Comparison of ENCODE assay signal across 20 cellular contexts in genomic region chr4:24748023-24748422, GRCh38. TPM values are rescaled to one million over a fixed set of nuclear protein-coding genes. Genes with fewer than 3 reads are reported as not detected.
DNase-seq lines count a peak whose midpoint lies in the region; ATAC-seq, FAIRE-seq and TF ChIP-seq lines count a peak whose summit lies in the region.
"Had no signal": no experiment of that assay in that cellular context is flagged by ENCODE, and none has a peak within 500 bp of the region (broad histone marks: within the 10 kb centered on the region; RNA-seq: fewer than 3 reads in every experiment).

No MANE protein-coding gene starts in this region.

- BruUV-seq in PC-3 (replicated peaks; lab: Mats Ljungman, UMichigan): no TSS peak

- WGBS in psoas muscle, 3 donors: 54 to 62% (median 62%) methylated on average over 4 of the region's 4 CpGs
- 90 to 93% methylated on average over 2 to 4 of the region's 4 CpGs for WGBS in gastroesophageal sphincter (ENCODE audit: low coverage in 1 of 2), 2 donors

- no peak for ATAC-seq in Right ventricle myocardium inferior
- ATAC-seq in PC-3: no peak
- peak; percentile 51 to 80 (median 62) for ATAC-seq in psoas muscle
- no peak for ATAC-seq in HG02938 (IDR thresholded peaks at IDR 0.05; ENCODE audit: unreplicated experiment)
- no peak for ATAC-seq in gastroesophageal sphincter

- peak overlapping the region; percentile 48 for H3K9ac ChIP-seq in PC-3 (ENCODE audit: low read length)
- H3K9ac ChIP-seq: GM23248 had no signal

- H3K4me3 ChIP-seq in right atrium auricular region (no peak overlapping the region), PC-3 (ENCODE audit: low read length) (no peak overlapping the region), bronchial epithelial cell (ENCODE audit: low read depth, low read length) (no peak overlapping the region), psoas muscle (no peak overlapping the region), gastroesophageal sphincter (no peak overlapping the region)
- H3K4me3 ChIP-seq: GM23248 had no signal

- H3K79me2 ChIP-seq in PC-3 (ENCODE audit: low read length): no peaks in the 10 kb centered on the region

- H3K4me1 ChIP-seq in right atrium auricular region (no peaks in the 10 kb centered on the region), PC-3 (ENCODE audit: insufficient read depth, low read length) (peaks cover 29% of the 10 kb centered on the region), psoas muscle (peaks cover 36% of the 10 kb centered on the region), gastroesophageal sphincter (peaks cover 0 to 20% (median 7%) of the 10 kb centered on the region in 3 donors)

- POLR2A ChIA-PET in PC-3 (lab: Charles Lee; ENCODE audit: unreplicated experiment): no interaction called here

- H3K9me2 ChIP-seq in PC-3 (replicated peaks; ENCODE audit: low read length): no peaks in the 10 kb centered on the region

- H3K4me2 ChIP-seq in PC-3 (ENCODE audit: low read length): no peak overlapping the region

- H2AFZ ChIP-seq in PC-3 (ENCODE audit: low read length): no peak overlapping the region
- H2AFZ ChIP-seq: GM23248 had no signal

- intact Hi-C loops in Right ventricle myocardium inferior (cut with DNase I): no loop called here
- intact Hi-C loops in PC-3 (cut with micrococcal nuclease): no loop called here
- intact Hi-C loops in psoas muscle (cut with DNase I): no loop called here

- TF ChIP-seq CTCF in right atrium auricular region (IDR thresholded peaks at IDR 0.05) (no peak), PC-3 (conservative IDR thresholded peaks at IDR 0.05; ENCODE audit: low read depth, low read length) (no peak), bronchial epithelial cell (IDR thresholded peaks at IDR 0.05; ENCODE audit: insufficient read depth, low read length, severe bottlenecking) (no peak), psoas muscle (IDR thresholded peaks at IDR 0.05) (no peak), gastroesophageal sphincter (IDR thresholded peaks at IDR 0.05) (no peak)

- CTCF ChIA-PET in PC-3 (lab: Charles Lee): no interaction called here

- no peak for TF ChIP-seq POLR2A in gastroesophageal sphincter (IDR thresholded peaks at IDR 0.05)

- H3K36me3 ChIP-seq in right atrium auricular region (no peaks in the 10 kb centered on the region), PC-3 (ENCODE audit: low read depth, low read length) (no peaks in the 10 kb centered on the region), bronchial epithelial cell (ENCODE audit: control insufficient read depth, insufficient read depth, low read length) (no peaks in the 10 kb centered on the region), psoas muscle (ENCODE audit: insufficient read depth in 1 of 2, low read depth in 1 of 2) (no peaks in the 10 kb centered on the region), gastroesophageal sphincter (no peaks in the 10 kb centered on the region)

- no peak for TF ChIP-seq EP300 in gastroesophageal sphincter (IDR thresholded peaks at IDR 0.05)

- H3K27ac ChIP-seq in right atrium auricular region (no peak overlapping the region), PC-3 (ENCODE audit: low read length) (peak overlapping the region; percentile 85), psoas muscle (no peak overlapping the region), gastroesophageal sphincter (no peak overlapping the region)
- H3K27ac ChIP-seq: GM23248 had no signal

- no peaks in the 10 kb centered on the region for H3F3A ChIP-seq in PC-3 (ENCODE audit: low read length, unreplicated experiment)

- peak; percentile 83 for FAIRE-seq in bronchial epithelial cell (lab: Jason Lieb, UNC)
- FAIRE-seq: G401.6, GM12892, H1 had no signal

- no peaks in the 10 kb centered on the region for H3K9me3 ChIP-seq in right atrium auricular region
- no peaks in the 10 kb centered on the region for H3K9me3 ChIP-seq in PC-3 (ENCODE audit: low read length)
- H3K9me3 ChIP-seq in psoas muscle: no peaks in the 10 kb centered on the region
- H3K9me3 ChIP-seq in gastroesophageal sphincter: no peaks in the 10 kb centered on the region

- DNase-seq in right atrium auricular region (ENCODE audit: low spot score) (peak; percentile 23), Right ventricle myocardium inferior (ENCODE audit: missing footprints) (no peak), PC-3 (no peak), bronchial epithelial cell (ENCODE audit: low read depth) (no peak), psoas muscle (no peak), DMS153 treated with DMSO at 0.1 percent for 48 hours (lab: John Stamatoyannopoulos, UW; ENCODE audit: unreplicated experiment) (no peak)
- DNase-seq: C1 segment of cervical spinal cord; Calu3; CD4-positive, alpha-beta memory T cell; COR-L47; DND-41; H7; HCEC 1CT had no signal

- H3K27me3 ChIP-seq in right atrium auricular region (no peaks in the 10 kb centered on the region), PC-3 (ENCODE audit: low read length) (no peaks in the 10 kb centered on the region), bronchial epithelial cell (ENCODE audit: control insufficient read depth, insufficient read depth, low read length) (no peaks in the 10 kb centered on the region), psoas muscle (ENCODE audit: insufficient read depth in 3 of 3, low read length in 2 of 3) (no peaks in the 10 kb centered on the region), gastroesophageal sphincter (no peaks in the 10 kb centered on the region)

- H4K20me1 ChIP-seq in PC-3 (ENCODE audit: low read length): no peaks in the 10 kb centered on the region

RNA-seq across cellular contexts. Expression of gene SOD3, which starts 47.4 kb away (rescaled TPM):
- total RNA-seq in right atrium auricular region: 100 to 1,000 TPM in 1 of 2 donors, 10 to 100 TPM in 1; 94.9 to 300 TPM
- total RNA-seq in Right ventricle myocardium inferior: 63.4 TPM
- 10.7 and 16.4 TPM in 2 replicates for total RNA-seq in PC-3 (2014; rRNA removed)
- 0.13 TPM in 1 of 2 replicates, not detected in the other for total RNA-seq in bronchial epithelial cell
- total RNA-seq in psoas muscle: 10 to 100 TPM in 2 of 4 donors, 1 to 10 TPM in 2; 3.8 to 15.6 (median 9.2) TPM
- polyA plus RNA-seq in psoas muscle: 1 to 10 TPM; 1.5 to 5.3 (median 2.6) TPM
- total RNA-seq in gastroesophageal sphincter: 100 to 1,000 TPM; 199 to 801 (median 448) TPM
- total RNA-seq: A673; CD4-positive, alpha-beta memory T cell had no signal
- polyA plus RNA-seq: CD4-positive, alpha-beta memory T cell had no signal

Comparison
In these comparisons a context has a peak if more than half of its experiments do, and no peak if none do; other contexts are left out.
1. ATAC-seq: peak in psoas muscle (4 of 4); none in Right ventricle myocardium inferior (single experiment), PC-3 (single experiment), HG02938 (single experiment) and gastroesophageal sphincter (single experiment).